Comparison of ENCODE assay signal across 19 cellular contexts in genomic region chr3:119969759-119970158, GRCh38.
"Had no signal": no experiment of that assay in that cellular context is flagged by ENCODE, and none has a peak within 500 bp of the region (broad histone marks: within the 10 kb centered on the region; RNA-seq: fewer than 3 reads in every experiment).

No MANE protein-coding gene starts in this region.

- H3K4me3 ChIP-seq: adrenal gland, mucosa of descending colon, pancreas, sigmoid colon, upper lobe of right lung had no signal

- H3K27me3 Mint-ChIP-seq: activated naive CD4-positive, alpha-beta T cell treated with anti-CD3 and anti-CD28 coated beads, Interleukin-2, amount 50 U/mL, for 24 hours; naive thymus-derived CD4-positive, alpha-beta T cell; stimulated activated naive CD8-positive, alpha-beta T cell treated with anti-CD3 and anti-CD28 coated beads, Interleukin-15, amount 100 ng/mL, for 72 hours had no signal

- H3K27ac Mint-ChIP-seq: activated naive CD4-positive, alpha-beta T cell treated with anti-CD3 and anti-CD28 coated beads, Interleukin-2, amount 50 U/mL, for 24 hours; naive thymus-derived CD4-positive, alpha-beta T cell; stimulated activated naive CD8-positive, alpha-beta T cell treated with anti-CD3 and anti-CD28 coated beads, Interleukin-15, amount 100 ng/mL, for 72 hours had no signal

- H3K27ac ChIP-seq: adrenal gland, pancreas, sigmoid colon, upper lobe of right lung had no signal

- H3K9me3 Mint-ChIP-seq: stimulated activated naive CD8-positive, alpha-beta T cell treated with anti-CD3 and anti-CD28 coated beads, Interleukin-15, amount 100 ng/mL, for 72 hours had no signal

- H3K4me1 ChIP-seq: upper lobe of right lung had no signal

- H3K4me3 Mint-ChIP-seq: activated naive CD4-positive, alpha-beta T cell treated with anti-CD3 and anti-CD28 coated beads, Interleukin-2, amount 50 U/mL, for 24 hours; stimulated activated naive CD8-positive, alpha-beta T cell treated with anti-CD3 and anti-CD28 coated beads, Interleukin-15, amount 100 ng/mL, for 72 hours had no signal

- H3K36me3 ChIP-seq: adrenal gland, pancreas, sigmoid colon, upper lobe of right lung had no signal

- H3K9me3 ChIP-seq: adrenal gland, mucosa of descending colon, pancreas, sigmoid colon, upper lobe of right lung had no signal

- ATAC-seq: left lobe of liver; mucosa of descending colon; naive thymus-derived CD4-positive, alpha-beta T cell; pancreas; stimulated activated naive CD8-positive, alpha-beta T cell treated with anti-CD3 and anti-CD28 coated beads, Interleukin-15, amount 100 ng/mL, for 72 hours; upper lobe of right lung had no signal

- DNase-seq: activated CD4-positive, alpha-beta T cell treated with anti-CD3 and anti-CD28 coated beads, Interleukin-2, amount 50 U/mL, for 48 hours; activated effector memory CD4-positive, alpha-beta T cell treated with anti-CD3 and anti-CD28 coated beads, Interleukin-2, amount 50 U/mL, for 16 hours; adrenal gland; central memory CD4-positive, alpha-beta T cell; cortex of kidney; effector memory CD4-positive, alpha-beta T cell; erythroblast; islet precursor cell; mucosa of descending colon; naive thymus-derived CD4-positive, alpha-beta T cell; pancreas; sigmoid colon; stimulated activated CD4-positive, alpha-beta T cell treated with anti-CD3 and anti-CD28 coated beads, Interleukin-1b, Interleukin-23, amount 100 ng/mL, for 48 hours; stimulated activated naive CD8-positive, alpha-beta T cell treated with anti-CD3 and anti-CD28 coated beads, Interleukin-15, amount 100 ng/mL, for 72 hours; T-helper 1 cell; T1000; upper lobe of right lung had no signal

- H3K27me3 ChIP-seq: adrenal gland, pancreas, sigmoid colon, upper lobe of right lung had no signal
